In the genomic region with DNA sequence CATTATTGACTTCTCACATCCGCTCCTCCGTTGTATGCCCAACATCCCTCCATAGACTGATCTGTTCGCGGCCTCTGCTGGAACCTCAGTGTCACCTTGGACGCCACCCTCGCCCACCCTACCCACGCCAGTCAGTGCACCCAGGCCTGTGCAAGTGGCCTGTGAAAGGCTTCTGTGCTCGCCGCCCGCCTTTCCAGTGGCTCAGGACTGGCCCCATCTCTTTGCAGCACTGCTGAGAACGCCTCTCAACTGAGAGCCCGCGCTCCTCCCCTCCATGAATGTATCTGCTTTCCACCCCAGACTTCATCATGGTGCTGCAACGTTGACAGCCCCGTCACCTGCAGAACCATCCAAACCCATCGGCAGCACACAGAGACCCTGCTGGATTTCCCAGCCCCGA, we compare ENCODE assay signal across 1 cellular context.
TF ChIP-seq lines count a peak whose summit lies in the region.

No MANE protein-coding gene starts in this region.

TF ChIP-seq in H1, 55 proteins besides CTCF, POLR2A, EP300 and RAD21 (continued from another document):
- TF ChIP-seq, protein P1, sequence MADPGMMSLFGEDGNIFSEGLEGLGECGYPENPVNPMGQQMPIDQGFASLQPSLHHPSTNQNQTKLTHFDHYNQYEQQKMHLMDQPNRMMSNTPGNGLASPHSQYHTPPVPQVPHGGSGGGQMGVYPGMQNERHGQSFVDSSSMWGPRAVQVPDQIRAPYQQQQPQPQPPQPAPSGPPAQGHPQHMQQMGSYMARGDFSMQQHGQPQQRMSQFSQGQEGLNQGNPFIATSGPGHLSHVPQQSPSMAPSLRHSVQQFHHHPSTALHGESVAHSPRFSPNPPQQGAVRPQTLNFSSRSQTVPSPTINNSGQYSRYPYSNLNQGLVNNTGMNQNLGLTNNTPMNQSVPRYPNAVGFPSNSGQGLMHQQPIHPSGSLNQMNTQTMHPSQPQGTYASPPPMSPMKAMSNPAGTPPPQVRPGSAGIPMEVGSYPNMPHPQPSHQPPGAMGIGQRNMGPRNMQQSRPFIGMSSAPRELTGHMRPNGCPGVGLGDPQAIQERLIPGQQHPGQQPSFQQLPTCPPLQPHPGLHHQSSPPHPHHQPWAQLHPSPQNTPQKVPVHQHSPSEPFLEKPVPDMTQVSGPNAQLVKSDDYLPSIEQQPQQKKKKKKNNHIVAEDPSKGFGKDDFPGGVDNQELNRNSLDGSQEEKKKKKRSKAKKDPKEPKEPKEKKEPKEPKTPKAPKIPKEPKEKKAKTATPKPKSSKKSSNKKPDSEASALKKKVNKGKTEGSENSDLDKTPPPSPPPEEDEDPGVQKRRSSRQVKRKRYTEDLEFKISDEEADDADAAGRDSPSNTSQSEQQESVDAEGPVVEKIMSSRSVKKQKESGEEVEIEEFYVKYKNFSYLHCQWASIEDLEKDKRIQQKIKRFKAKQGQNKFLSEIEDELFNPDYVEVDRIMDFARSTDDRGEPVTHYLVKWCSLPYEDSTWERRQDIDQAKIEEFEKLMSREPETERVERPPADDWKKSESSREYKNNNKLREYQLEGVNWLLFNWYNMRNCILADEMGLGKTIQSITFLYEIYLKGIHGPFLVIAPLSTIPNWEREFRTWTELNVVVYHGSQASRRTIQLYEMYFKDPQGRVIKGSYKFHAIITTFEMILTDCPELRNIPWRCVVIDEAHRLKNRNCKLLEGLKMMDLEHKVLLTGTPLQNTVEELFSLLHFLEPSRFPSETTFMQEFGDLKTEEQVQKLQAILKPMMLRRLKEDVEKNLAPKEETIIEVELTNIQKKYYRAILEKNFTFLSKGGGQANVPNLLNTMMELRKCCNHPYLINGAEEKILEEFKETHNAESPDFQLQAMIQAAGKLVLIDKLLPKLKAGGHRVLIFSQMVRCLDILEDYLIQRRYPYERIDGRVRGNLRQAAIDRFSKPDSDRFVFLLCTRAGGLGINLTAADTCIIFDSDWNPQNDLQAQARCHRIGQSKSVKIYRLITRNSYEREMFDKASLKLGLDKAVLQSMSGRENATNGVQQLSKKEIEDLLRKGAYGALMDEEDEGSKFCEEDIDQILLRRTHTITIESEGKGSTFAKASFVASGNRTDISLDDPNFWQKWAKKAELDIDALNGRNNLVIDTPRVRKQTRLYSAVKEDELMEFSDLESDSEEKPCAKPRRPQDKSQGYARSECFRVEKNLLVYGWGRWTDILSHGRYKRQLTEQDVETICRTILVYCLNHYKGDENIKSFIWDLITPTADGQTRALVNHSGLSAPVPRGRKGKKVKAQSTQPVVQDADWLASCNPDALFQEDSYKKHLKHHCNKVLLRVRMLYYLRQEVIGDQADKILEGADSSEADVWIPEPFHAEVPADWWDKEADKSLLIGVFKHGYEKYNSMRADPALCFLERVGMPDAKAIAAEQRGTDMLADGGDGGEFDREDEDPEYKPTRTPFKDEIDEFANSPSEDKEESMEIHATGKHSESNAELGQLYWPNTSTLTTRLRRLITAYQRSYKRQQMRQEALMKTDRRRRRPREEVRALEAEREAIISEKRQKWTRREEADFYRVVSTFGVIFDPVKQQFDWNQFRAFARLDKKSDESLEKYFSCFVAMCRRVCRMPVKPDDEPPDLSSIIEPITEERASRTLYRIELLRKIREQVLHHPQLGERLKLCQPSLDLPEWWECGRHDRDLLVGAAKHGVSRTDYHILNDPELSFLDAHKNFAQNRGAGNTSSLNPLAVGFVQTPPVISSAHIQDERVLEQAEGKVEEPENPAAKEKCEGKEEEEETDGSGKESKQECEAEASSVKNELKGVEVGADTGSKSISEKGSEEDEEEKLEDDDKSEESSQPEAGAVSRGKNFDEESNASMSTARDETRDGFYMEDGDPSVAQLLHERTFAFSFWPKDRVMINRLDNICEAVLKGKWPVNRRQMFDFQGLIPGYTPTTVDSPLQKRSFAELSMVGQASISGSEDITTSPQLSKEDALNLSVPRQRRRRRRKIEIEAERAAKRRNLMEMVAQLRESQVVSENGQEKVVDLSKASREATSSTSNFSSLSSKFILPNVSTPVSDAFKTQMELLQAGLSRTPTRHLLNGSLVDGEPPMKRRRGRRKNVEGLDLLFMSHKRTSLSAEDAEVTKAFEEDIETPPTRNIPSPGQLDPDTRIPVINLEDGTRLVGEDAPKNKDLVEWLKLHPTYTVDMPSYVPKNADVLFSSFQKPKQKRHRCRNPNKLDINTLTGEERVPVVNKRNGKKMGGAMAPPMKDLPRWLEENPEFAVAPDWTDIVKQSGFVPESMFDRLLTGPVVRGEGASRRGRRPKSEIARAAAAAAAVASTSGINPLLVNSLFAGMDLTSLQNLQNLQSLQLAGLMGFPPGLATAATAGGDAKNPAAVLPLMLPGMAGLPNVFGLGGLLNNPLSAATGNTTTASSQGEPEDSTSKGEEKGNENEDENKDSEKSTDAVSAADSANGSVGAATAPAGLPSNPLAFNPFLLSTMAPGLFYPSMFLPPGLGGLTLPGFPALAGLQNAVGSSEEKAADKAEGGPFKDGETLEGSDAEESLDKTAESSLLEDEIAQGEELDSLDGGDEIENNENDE (IDR thresholded peaks at IDR 0.05; ENCODE audit: insufficient replicate concordance, low read length): no peak
- TF ChIP-seq, protein P2, sequence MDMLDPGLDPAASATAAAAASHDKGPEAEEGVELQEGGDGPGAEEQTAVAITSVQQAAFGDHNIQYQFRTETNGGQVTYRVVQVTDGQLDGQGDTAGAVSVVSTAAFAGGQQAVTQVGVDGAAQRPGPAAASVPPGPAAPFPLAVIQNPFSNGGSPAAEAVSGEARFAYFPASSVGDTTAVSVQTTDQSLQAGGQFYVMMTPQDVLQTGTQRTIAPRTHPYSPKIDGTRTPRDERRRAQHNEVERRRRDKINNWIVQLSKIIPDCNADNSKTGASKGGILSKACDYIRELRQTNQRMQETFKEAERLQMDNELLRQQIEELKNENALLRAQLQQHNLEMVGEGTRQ (IDR thresholded peaks at IDR 0.05; ENCODE audit: low read length): no peak
- TF ChIP-seq JUN (IDR thresholded peaks at IDR 0.05; ENCODE audit: low read depth, low read length): no peak
- no peak for TF ChIP-seq SIN3A (conservative IDR thresholded peaks at IDR 0.05 in 1 of 2, IDR thresholded peaks at IDR 0.05 in 1 of 2; ENCODE audit: low read depth in 1 of 2, low read length in 2 of 2)
- TF ChIP-seq CHD1 (IDR thresholded peaks at IDR 0.05; ENCODE audit: low read depth, low read length): no peak
- no peak for TF ChIP-seq TEAD4 (IDR thresholded peaks at IDR 0.05; ENCODE audit: low read depth, low read length)
- TF ChIP-seq RFX5 (IDR thresholded peaks at IDR 0.05; ENCODE audit: borderline replicate concordance, low read depth, low read length): no peak
